28 cellular contexts compared by ENCODE assay signal in the genomic region with DNA sequence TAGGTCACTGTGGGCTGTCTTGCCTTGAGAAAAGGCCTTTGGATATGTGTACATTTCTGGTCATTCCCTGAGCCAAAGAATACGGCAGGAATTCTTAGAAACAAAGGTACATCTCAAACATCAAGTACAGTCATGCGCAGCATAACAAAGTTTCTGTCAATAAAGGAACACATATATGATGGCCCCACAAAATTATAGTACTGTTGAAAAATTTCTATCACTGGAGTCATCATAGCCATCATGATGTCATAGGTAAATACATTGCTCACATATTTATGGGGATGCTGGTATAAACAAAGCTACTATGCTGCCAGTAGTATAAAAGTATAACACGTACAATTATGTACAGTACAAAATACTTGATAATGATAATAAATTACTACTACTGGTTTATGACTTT.
"Had no signal": no experiment of that assay in that cellular context is flagged by ENCODE, and none has a peak within 500 bp of the region (broad histone marks: within the 10 kb centered on the region; RNA-seq: fewer than 3 reads in every experiment).

No MANE protein-coding gene starts in this region.

- ATAC-seq: activated CD4-positive, CD25-positive, alpha-beta regulatory T cell treated with anti-CD3 and anti-CD28 coated beads, Interleukin-2, amount 50 U/mL, for 24 hours; activated CD8-positive, alpha-beta T cell treated with anti-CD3 and anti-CD28 coated beads for 36 hours; activated T-cell treated with anti-CD3 and anti-CD28 coated beads, Interleukin-2, amount 50 U/mL, for 4 hours; activated T-helper 17 cell treated with anti-CD3 and anti-CD28 coated beads, Interleukin-2, amount 50 U/mL, for 72 hours; body of pancreas; esophagus mucosa had no signal

- H3K27me3 ChIP-seq: body of pancreas, cardiac muscle cell, colonic mucosa had no signal

- H3K9me3 ChIP-seq: body of pancreas, colonic mucosa had no signal

- H3K4me3 ChIP-seq: body of pancreas, cardiac muscle cell, colonic mucosa had no signal

- FAIRE-seq: endometrium, endothelial cell of umbilical vein, frontal cortex had no signal

- H3K27ac ChIP-seq: body of pancreas, cardiac muscle cell, colonic mucosa, WERI-Rb-1 had no signal

- H3K4me1 ChIP-seq: body of pancreas, colonic mucosa had no signal

- H3K36me3 ChIP-seq: cardiac muscle cell, colonic mucosa, WERI-Rb-1 had no signal

- DNase-seq: activated B cell treated with CpG ODN at 0.5 μM for 24 hours; activated CD4-positive, alpha-beta T cell treated with anti-CD3 and anti-CD28 coated beads for 48 hours; activated CD4-positive, alpha-beta T cell treated with anti-CD3 and anti-CD28 coated beads, Interleukin-2, amount 50 U/mL, for 1 hour; activated CD4-positive, alpha-beta T cell treated with anti-CD3 and anti-CD28 coated beads, Interleukin-2, amount 50 U/mL, for 48 hours; activated CD8-positive, alpha-beta memory T cell treated with anti-CD3 and anti-CD28 coated beads for 24 hours; activated CD8-positive, alpha-beta T cell treated with anti-CD3 and anti-CD28 coated beads for 36 hours; activated effector memory CD4-positive, alpha-beta T cell treated with Interleukin-2 at 50 U/mL for 16 hours; activated gamma-delta T cell treated with Interleukin-2 at 50 U/mL for 16 hours; activated naive CD4-positive, alpha-beta T cell treated with anti-CD3 and anti-CD28 coated beads, Interleukin-2, amount 50 U/mL, for 16 hours; activated naive CD4-positive, alpha-beta T cell treated with Interleukin-2 at 50 U/mL for 16 hours; activated T-cell treated with anti-CD3 and anti-CD28 coated beads, Interleukin-2, amount 50 U/mL, for 4 hours; amniotic stem cell; anterior cingulate cortex; body of pancreas; central memory CD4-positive, alpha-beta T cell; colonic mucosa; effector CD8-positive, alpha-beta T cell; foreskin fibroblast; head of caudate nucleus; T-helper 9 cell; WERI-Rb-1 had no signal
